ENCODE assay signal across 8 cellular contexts in genomic region chr16:46973457-46974324, GRCh38. TPM values are rescaled to one million over a fixed set of nuclear protein-coding genes. Genes with fewer than 3 reads are reported as not detected.
DNase-seq lines count a peak whose midpoint lies in the region; ATAC-seq, FAIRE-seq and TF ChIP-seq lines count a peak whose summit lies in the region.

DNAJA2 (minus strand) TSS chr16:46973674; CDS start chr16:46973572, 102 bp downstream.

- peaks cover 47% of the 10 kb centered on the region for H3K4me1 Mint-ChIP-seq in activated T-helper 1 cell treated with anti-CD3 and anti-CD28 coated beads, Interleukin-12 subunit alpha, Interleukin-12 subunit beta, Interleukin-2, Interleukin-4 antibody, amounts not matched to agents 30 ng/mL and 10 ng/mL and 1 ng/mL, durations not matched to agents 14 hours and 24 hours and 36 hours (ENCODE audit: low read depth)
- H3K4me1 Mint-ChIP-seq in naive thymus-derived CD4-positive, alpha-beta T cell, result peaks cover 27 to 67% (median 49%) of the 10 kb centered on the region in 7 donors
- peaks cover 50% of the 10 kb centered on the region for H3K4me1 Mint-ChIP-seq in stimulated activated memory B cell treated with anti-CD40 and anti-IgM and Interleukin-4, amounts not matched to agents 10 μg/mL and 1 μg/mL and 100 μg/mL, for 72 hours

- H3K27ac ChIP-seq in DND-41 (ENCODE audit: low read length) (peak within 1 kb of the TSS; percentile 92), KMS-11 (peak within 1 kb of the TSS; percentile 96), fibroblast of lung (ENCODE audit: insufficient read depth, low read length) (peak within 1 kb of the TSS; percentile 93)
- H3K27ac ChIP-seq in naive thymus-derived CD4-positive, alpha-beta T cell (ENCODE audit: low read depth, low read length), result peak within 1 kb of the TSS; percentile 93

- H3K4me3 Mint-ChIP-seq in activated T-helper 1 cell treated with anti-CD3 and anti-CD28 coated beads, Interleukin-12 subunit alpha, Interleukin-12 subunit beta, Interleukin-2, Interleukin-4 antibody, amounts not matched to agents 30 ng/mL and 10 ng/mL and 1 ng/mL, durations not matched to agents 14 hours and 24 hours and 36 hours, result peak within 1 kb of the TSS; percentile 97
- H3K4me3 Mint-ChIP-seq in naive thymus-derived CD4-positive, alpha-beta T cell, result peak within 1 kb of the TSS; percentile 88 to 98 (median 95)
- H3K4me3 Mint-ChIP-seq in stimulated activated memory B cell treated with anti-CD40 and anti-IgM and Interleukin-4, amounts not matched to agents 10 μg/mL and 1 μg/mL and 100 μg/mL, for 72 hours, result peak within 1 kb of the TSS; percentile 96

- no peaks in the 10 kb centered on the region for H3K9me3 Mint-ChIP-seq in activated T-helper 1 cell treated with anti-CD3 and anti-CD28 coated beads, Interleukin-12 subunit alpha, Interleukin-12 subunit beta, Interleukin-2, Interleukin-4 antibody, amounts not matched to agents 30 ng/mL and 10 ng/mL and 1 ng/mL, durations not matched to agents 14 hours and 24 hours and 36 hours
- no peaks in the 10 kb centered on the region for H3K9me3 Mint-ChIP-seq in naive thymus-derived CD4-positive, alpha-beta T cell
- H3K9me3 Mint-ChIP-seq in stimulated activated memory B cell treated with anti-CD40 and anti-IgM and Interleukin-4, amounts not matched to agents 10 μg/mL and 1 μg/mL and 100 μg/mL, for 72 hours, result no peaks in the 10 kb centered on the region

- peak within 1 kb of the TSS; percentile 70 to 86 for H3K4me3 ChIP-seq in DND-41 (ENCODE audit: low read depth in 1 of 2, low read length in 2 of 2)
- no peak within 1 kb of the TSS for H3K4me3 ChIP-seq in KMS-11 (IDR thresholded peaks at IDR 0.05; ENCODE audit: insufficient read depth, low read depth, low read length)
- peak within 1 kb of the TSS; percentile 77 to 93 (median 84) for H3K4me3 ChIP-seq in fibroblast of lung (replicated peaks in 1 of 4; ENCODE audit: control extremely low read depth in 1 of 4, insufficient read depth in 1 of 4, low read depth in 3 of 4, low read length in 4 of 4)
- peak within 1 kb of the TSS; percentile 81 for H3K4me3 ChIP-seq in naive thymus-derived CD4-positive, alpha-beta T cell (ENCODE audit: low read length)

- H3K27me3 ChIP-seq in DND-41 (ENCODE audit: insufficient read depth, low read length, poor library complexity), result no peaks in the 10 kb centered on the region
- H3K27me3 ChIP-seq in KMS-11 (ENCODE audit: insufficient read depth, low read depth), result no peaks in the 10 kb centered on the region
- H3K27me3 ChIP-seq in fibroblast of lung (ENCODE audit: control insufficient read depth, insufficient read depth, low read length), result no peaks in the 10 kb centered on the region
- H3K27me3 ChIP-seq in naive thymus-derived CD4-positive, alpha-beta T cell (ENCODE audit: control insufficient read depth in 2 of 2, insufficient read depth in 2 of 2, low read length in 2 of 2), result no peaks in the 10 kb centered on the region

- intact Hi-C loops in activated T-helper 1 cell treated with anti-CD3 and anti-CD28 coated beads, Interleukin-12 subunit alpha, Interleukin-12 subunit beta, Interleukin-2, Interleukin-4 antibody, amounts not matched to agents 30 ng/mL and 10 ng/mL and 1 ng/mL, durations not matched to agents 14 hours and 24 hours and 36 hours (cut with micrococcal nuclease), result loop anchor here (1.0 to 10.0 kb wide), 14 partner anchors 25 to 1639 kb away; partner anchors contain the start of genes GPT2, ITFG1, LONP2 and N4BP1
- intact Hi-C loops in naive thymus-derived CD4-positive, alpha-beta T cell (cut with micrococcal nuclease), result loop anchor here (1.0 to 10.0 kb wide), 21 partner anchors 12 to 1637 kb away; partner anchors contain the start of genes C16orf87 (in 2 of the 2), GPT2 (in 2 of the 2), ITFG1 (in 2 of the 2) and LONP2 (in 2 of the 2)

- DNase-seq in DND-41 (peak; percentile 90), RCC 7860 (ENCODE audit: low spot score) (peak; percentile 62), fibroblast of lung (ENCODE audit: low read depth in 2 of 2) (peak; percentile 87 to 89)
- DNase-seq in activated T-helper 1 cell treated with anti-CD3 and anti-CD28 coated beads, Interleukin-12 subunit alpha, Interleukin-12 subunit beta, Interleukin-2, Interleukin-4 antibody, amounts not matched to agents 30 ng/mL and 10 ng/mL and 1 ng/mL, durations not matched to agents 14 hours and 24 hours and 36 hours (ENCODE audit: low spot score), result peak; percentile 86
- DNase-seq in naive thymus-derived CD4-positive, alpha-beta T cell, result peak; percentile 86 to 95 (median 92)

- H3K9me3 ChIP-seq in DND-41 (ENCODE audit: insufficient read depth, low read length, severe bottlenecking) (no peaks in the 10 kb centered on the region), fibroblast of lung (ENCODE audit: control insufficient read depth, insufficient read depth, low read depth, low read length) (no peaks in the 10 kb centered on the region)
- no peaks in the 10 kb centered on the region for H3K9me3 ChIP-seq in naive thymus-derived CD4-positive, alpha-beta T cell (ENCODE audit: control insufficient read depth in 2 of 3, low read length in 3 of 3)

- H3K9ac ChIP-seq in DND-41 (ENCODE audit: low read depth, low read length) (peak within 1 kb of the TSS; percentile 94), KMS-11 (peak within 1 kb of the TSS; percentile 96), fibroblast of lung (ENCODE audit: insufficient read depth, low read length) (peak within 1 kb of the TSS; percentile 98)

- CTCF ChIA-PET in naive thymus-derived CD4-positive, alpha-beta T cell (lab: Charles Lee), result interaction anchor here (1.2 kb wide), 2 partner anchors 64 to 119 kb away, joined by 3 to 6 read pairs; no protein-coding TSS in a partner anchor

- ATAC-seq in DND-41 (ENCODE audit: insufficient read depth, low read depth) (peak; percentile 93), GM21737 (IDR thresholded peaks at IDR 0.05; ENCODE audit: unreplicated experiment) (peak; percentile 84)
- peak; percentile 98 for ATAC-seq in naive thymus-derived CD4-positive, alpha-beta T cell
- peak; percentile 98 for ATAC-seq in stimulated activated memory B cell treated with anti-CD40 and anti-IgM and Interleukin-4, amounts not matched to agents 10 μg/mL and 1 μg/mL and 100 μg/mL, for 72 hours

- H3K4me2 ChIP-seq in DND-41 (ENCODE audit: insufficient read depth, low read length) (peak within 1 kb of the TSS; percentile 87), KMS-11 (peak within 1 kb of the TSS; percentile 97), fibroblast of lung (ENCODE audit: extremely low read depth, insufficient read depth, low read length) (peak within 1 kb of the TSS; percentile 87)

- peaks cover 29% of the 10 kb centered on the region for H3K36me3 Mint-ChIP-seq in activated T-helper 1 cell treated with anti-CD3 and anti-CD28 coated beads, Interleukin-12 subunit alpha, Interleukin-12 subunit beta, Interleukin-2, Interleukin-4 antibody, amounts not matched to agents 30 ng/mL and 10 ng/mL and 1 ng/mL, durations not matched to agents 14 hours and 24 hours and 36 hours (ENCODE audit: low read depth)
- peaks cover 0 to 24% (median 17%) of the 10 kb centered on the region in 5 donors for H3K36me3 Mint-ChIP-seq in naive thymus-derived CD4-positive, alpha-beta T cell
- peaks cover 10% of the 10 kb centered on the region for H3K36me3 Mint-ChIP-seq in stimulated activated memory B cell treated with anti-CD40 and anti-IgM and Interleukin-4, amounts not matched to agents 10 μg/mL and 1 μg/mL and 100 μg/mL, for 72 hours

- TF ChIP-seq CTCF in DND-41 (IDR thresholded peaks at IDR 0.05; ENCODE audit: borderline replicate concordance, extremely low read depth, low read length, poor library complexity, severe bottlenecking), result no peak
- no peak for TF ChIP-seq CTCF in KMS-11 (conservative IDR thresholded peaks at IDR 0.05; ENCODE audit: low read depth, low read length)
- TF ChIP-seq CTCF in fibroblast of lung (conservative IDR thresholded peaks at IDR 0.05 in 1 of 2, IDR thresholded peaks at IDR 0.05 in 1 of 2; ENCODE audit: low read depth in 1 of 2, low read length in 2 of 2), result no peak

- H3K36me3 ChIP-seq in DND-41 (ENCODE audit: insufficient read depth, low read length), result peaks cover 25% of the 10 kb centered on the region
- H3K36me3 ChIP-seq in KMS-11 (ENCODE audit: insufficient read depth), result peaks cover 3% of the 10 kb centered on the region; the same call in 1 of the 2 replicates
- H3K36me3 ChIP-seq in fibroblast of lung (ENCODE audit: control insufficient read depth, insufficient read depth, low read length), result no peaks in the 10 kb centered on the region
- peaks cover 6 to 14% (median 9%) of the 10 kb centered on the region in 3 experiments for H3K36me3 ChIP-seq in naive thymus-derived CD4-positive, alpha-beta T cell (ENCODE audit: control insufficient read depth in 2 of 3, insufficient read depth in 3 of 3, low read length in 3 of 3)

- POLR2A ChIA-PET in naive thymus-derived CD4-positive, alpha-beta T cell (lab: Charles Lee), result interaction anchor here (0.5 to 3.5 kb wide), 24 partner anchors 9 to 1639 kb away, joined by 3 to 26 read pairs (median 4); partner anchors contain the start of genes C16orf87, ITFG1, N4BP1 and ORC6

- peaks cover 35% of the 10 kb centered on the region for H4K20me1 ChIP-seq in DND-41 (ENCODE audit: insufficient read depth, low read length)
- H4K20me1 ChIP-seq in KMS-11 (ENCODE audit: insufficient read depth), result peaks cover 9% of the 10 kb centered on the region; the same call in 1 of the 2 replicates
- H4K20me1 ChIP-seq in fibroblast of lung (ENCODE audit: control insufficient read depth, extremely low read depth, insufficient read depth, low read length), result no peaks in the 10 kb centered on the region

- peak within 1 kb of the TSS; percentile 96 for H3K27ac Mint-ChIP-seq in activated T-helper 1 cell treated with anti-CD3 and anti-CD28 coated beads, Interleukin-12 subunit alpha, Interleukin-12 subunit beta, Interleukin-2, Interleukin-4 antibody, amounts not matched to agents 30 ng/mL and 10 ng/mL and 1 ng/mL, durations not matched to agents 14 hours and 24 hours and 36 hours
- H3K27ac Mint-ChIP-seq in naive thymus-derived CD4-positive, alpha-beta T cell, result peak within 1 kb of the TSS; percentile 87 to 100 (median 99)
- H3K27ac Mint-ChIP-seq in stimulated activated memory B cell treated with anti-CD40 and anti-IgM and Interleukin-4, amounts not matched to agents 10 μg/mL and 1 μg/mL and 100 μg/mL, for 72 hours, result peak within 1 kb of the TSS; percentile 99

- no peak for FAIRE-seq in RCC 7860 (lab: Jason Lieb, UNC)

- peaks cover 59% of the 10 kb centered on the region for H3K79me2 ChIP-seq in DND-41 (ENCODE audit: insufficient read depth, low read length)
- peaks cover 49% of the 10 kb centered on the region for H3K79me2 ChIP-seq in KMS-11 (ENCODE audit: insufficient read depth, low read depth)
- peaks cover 35% of the 10 kb centered on the region for H3K79me2 ChIP-seq in fibroblast of lung (ENCODE audit: control insufficient read depth, insufficient read depth, low read length)

- H3K4me1 ChIP-seq in DND-41 (ENCODE audit: insufficient read depth, low read length) (peaks cover 35% of the 10 kb centered on the region), KMS-11 (ENCODE audit: low read depth, poor library complexity, severe bottlenecking) (peaks cover 36% of the 10 kb centered on the region), fibroblast of lung (ENCODE audit: control insufficient read depth, extremely low read depth, insufficient read depth, low read length) (no peaks in the 10 kb centered on the region)
- peaks cover 26 to 33% of the 10 kb centered on the region in 2 donors for H3K4me1 ChIP-seq in naive thymus-derived CD4-positive, alpha-beta T cell (ENCODE audit: control insufficient read depth in 2 of 2, insufficient read depth in 2 of 2, low read length in 2 of 2)

- no peaks in the 10 kb centered on the region for H3K27me3 Mint-ChIP-seq in activated T-helper 1 cell treated with anti-CD3 and anti-CD28 coated beads, Interleukin-12 subunit alpha, Interleukin-12 subunit beta, Interleukin-2, Interleukin-4 antibody, amounts not matched to agents 30 ng/mL and 10 ng/mL and 1 ng/mL, durations not matched to agents 14 hours and 24 hours and 36 hours (ENCODE audit: insufficient read depth)
- no peaks in the 10 kb centered on the region for H3K27me3 Mint-ChIP-seq in naive thymus-derived CD4-positive, alpha-beta T cell
- H3K27me3 Mint-ChIP-seq in stimulated activated memory B cell treated with anti-CD40 and anti-IgM and Interleukin-4, amounts not matched to agents 10 μg/mL and 1 μg/mL and 100 μg/mL, for 72 hours, result no peaks in the 10 kb centered on the region

- H2AFZ ChIP-seq in DND-41 (ENCODE audit: low read depth, low read length) (peak within 1 kb of the TSS; percentile 93), KMS-11 (ENCODE audit: low read depth) (peak within 1 kb of the TSS; percentile 58), fibroblast of lung (ENCODE audit: low read length) (peak within 1 kb of the TSS; percentile 74)

RNA-seq across cellular contexts. Expression of gene DNAJA2, which starts in this region (rescaled TPM):
- 83.6 and 86.3 TPM in 2 replicates for total RNA-seq in activated T-helper 1 cell treated with anti-CD3 and anti-CD28 coated beads, Interleukin-12 subunit alpha, Interleukin-12 subunit beta, Interleukin-2, Interleukin-4 antibody, amounts not matched to agents 30 ng/mL and 10 ng/mL and 1 ng/mL, durations not matched to agents 14 hours and 24 hours and 36 hours
- total RNA-seq in fibroblast of lung, result 78.3 and 79.9 TPM in 2 replicates
- polyA plus RNA-seq in fibroblast of lung, result 32.5 and 34.0 TPM in 2 replicates
- 55.6 and 57.3 TPM in 2 replicates for polyA plus RNA-seq in fibroblast of lung (2012)
- 2.6 and 3.1 TPM in 2 replicates for polyA minus RNA-seq in fibroblast of lung (ENCODE audit: low replicate concordance)
- 10 to 100 TPM; 59.4 to 73.3 (median 60.9) TPM for total RNA-seq in naive thymus-derived CD4-positive, alpha-beta T cell
- polyA plus RNA-seq in naive thymus-derived CD4-positive, alpha-beta T cell, result 10 to 100 TPM; 69.2 to 98.2 TPM
